33 cellular contexts compared by ENCODE assay signal in genomic region chr19:30393729-30394480, GRCh38. TPM values are rescaled to one million over a fixed set of nuclear protein-coding genes. Genes with fewer than 3 reads are reported as not detected.
"Had no signal": no experiment of that assay in that cellular context is flagged by ENCODE, and none has a peak within 500 bp of the region (broad histone marks: within the 10 kb centered on the region; RNA-seq: fewer than 3 reads in every experiment).

No MANE protein-coding gene starts in this region.

- H3K9ac ChIP-seq: parathyroid adenoma had no signal

- ATAC-seq: activated CD4-positive, CD25-positive, alpha-beta regulatory T cell treated with anti-CD3 and anti-CD28 coated beads, Interleukin-2, amount 50 U/mL, for 24 hours; body of pancreas; gastroesophageal sphincter; left cardiac atrium; left ventricle myocardium superior; psoas muscle; stimulated activated memory B cell treated with anti-CD40 and anti-IgM and Interleukin-4, amounts not matched to agents 10 μg/mL and 1 μg/mL and 100 μg/mL, for 72 hours had no signal

- H3K9me3 ChIP-seq: adrenal gland, body of pancreas, colonic mucosa, gastroesophageal sphincter, psoas muscle, sigmoid colon, testis, transverse colon had no signal

- H3K9me3 Mint-ChIP-seq: activated naive CD4-positive, alpha-beta T cell treated with anti-CD3 and anti-CD28 coated beads for 36 hours; nephron had no signal

- H3K36me3 Mint-ChIP-seq: activated naive CD8-positive, alpha-beta T cell treated with anti-CD3 and anti-CD28 coated beads for 36 hours; stimulated activated memory B cell treated with anti-CD40 and anti-IgM and Interleukin-4, amounts not matched to agents 10 μg/mL and 1 μg/mL and 100 μg/mL, for 72 hours had no signal

- H3K27ac Mint-ChIP-seq: activated naive CD4-positive, alpha-beta T cell treated with anti-CD3 and anti-CD28 coated beads for 36 hours; activated naive CD8-positive, alpha-beta T cell treated with anti-CD3 and anti-CD28 coated beads for 36 hours; nephron; stimulated activated memory B cell treated with anti-CD40 and anti-IgM and Interleukin-4, amounts not matched to agents 10 μg/mL and 1 μg/mL and 100 μg/mL, for 72 hours had no signal

- DNase-seq: activated CD4-positive, alpha-beta T cell treated with anti-CD3 and anti-CD28 coated beads for 48 hours; activated CD4-positive, alpha-beta T cell treated with anti-CD3 and anti-CD28 coated beads, Interleukin-2, amount 50 U/mL, for 48 hours; activated CD8-positive, alpha-beta memory T cell treated with anti-CD3 and anti-CD28 coated beads for 24 hours; activated effector memory CD4-positive, alpha-beta T cell treated with anti-CD3 and anti-CD28 coated beads, Interleukin-2, amount 50 U/mL, for 16 hours; activated naive CD8-positive, alpha-beta T cell treated with anti-CD3 and anti-CD28 coated beads for 36 hours; adrenal gland; aorta; body of pancreas; cerebellar nuclear complex; colonic mucosa; effector CD8-positive, alpha-beta T cell; hippocampal formation; left cardiac atrium; left ventricle myocardium superior; psoas muscle; sigmoid colon; small intestine; stimulated activated CD4-positive, alpha-beta T cell treated with anti-CD3 and anti-CD28 coated beads, Interleukin-4, amount 100 ng/mL, for 4 hours; stimulated activated CD8-positive, alpha-beta memory T cell treated with anti-CD3 and anti-CD28 coated beads, Interleukin-4, amount 100 ng/mL, for 48 hours; T-helper 9 cell; testis; transverse colon; WERI-Rb-1 had no signal

- H3K4me1 ChIP-seq: adrenal gland, body of pancreas, colonic mucosa, gastroesophageal sphincter, parathyroid adenoma, psoas muscle, sigmoid colon, testis, transverse colon had no signal

- H3K27me3 ChIP-seq: adrenal gland, body of pancreas, colonic mucosa, testis, transverse colon had no signal

- H3K36me3 ChIP-seq: adrenal gland, colonic mucosa, gastroesophageal sphincter, sigmoid colon, transverse colon, WERI-Rb-1 had no signal

- H3K4me3 ChIP-seq: adrenal gland, body of pancreas, colonic mucosa, gastroesophageal sphincter, psoas muscle, sigmoid colon, testis, transverse colon had no signal

- H3K4me1 Mint-ChIP-seq: activated naive CD8-positive, alpha-beta T cell treated with anti-CD3 and anti-CD28 coated beads for 36 hours; stimulated activated memory B cell treated with anti-CD40 and anti-IgM and Interleukin-4, amounts not matched to agents 10 μg/mL and 1 μg/mL and 100 μg/mL, for 72 hours had no signal

- H3K27me3 Mint-ChIP-seq: stimulated activated memory B cell treated with anti-CD40 and anti-IgM and Interleukin-4, amounts not matched to agents 10 μg/mL and 1 μg/mL and 100 μg/mL, for 72 hours had no signal

- H3K4me3 Mint-ChIP-seq: activated naive CD4-positive, alpha-beta T cell treated with anti-CD3 and anti-CD28 coated beads for 36 hours; activated naive CD8-positive, alpha-beta T cell treated with anti-CD3 and anti-CD28 coated beads for 36 hours; nephron; stimulated activated memory B cell treated with anti-CD40 and anti-IgM and Interleukin-4, amounts not matched to agents 10 μg/mL and 1 μg/mL and 100 μg/mL, for 72 hours had no signal

- H3K27ac ChIP-seq: adrenal gland, body of pancreas, colonic mucosa, epithelial cell of prostate, gastroesophageal sphincter, parathyroid adenoma, psoas muscle, sigmoid colon, testis, transverse colon, WERI-Rb-1 had no signal

RNA-seq across cellular contexts. Expression of gene ZNF536, which starts 21.7 kb away (rescaled TPM):
- total RNA-seq: activated naive CD4-positive, alpha-beta T cell treated with anti-CD3 and anti-CD28 coated beads for 36 hours; activated naive CD8-positive, alpha-beta T cell treated with anti-CD3 and anti-CD28 coated beads for 36 hours; body of pancreas; dermis microvascular lymphatic vessel endothelial cell; lung microvascular endothelial cell; T-helper 1 cell treated with Interleukin-12 subunit alpha and Interleukin-12 subunit beta and Interleukin-4 antibody, amounts not matched to agents 30 ng/mL and 1 ng/mL, for 36 hours had no signal
